In the genomic region with DNA sequence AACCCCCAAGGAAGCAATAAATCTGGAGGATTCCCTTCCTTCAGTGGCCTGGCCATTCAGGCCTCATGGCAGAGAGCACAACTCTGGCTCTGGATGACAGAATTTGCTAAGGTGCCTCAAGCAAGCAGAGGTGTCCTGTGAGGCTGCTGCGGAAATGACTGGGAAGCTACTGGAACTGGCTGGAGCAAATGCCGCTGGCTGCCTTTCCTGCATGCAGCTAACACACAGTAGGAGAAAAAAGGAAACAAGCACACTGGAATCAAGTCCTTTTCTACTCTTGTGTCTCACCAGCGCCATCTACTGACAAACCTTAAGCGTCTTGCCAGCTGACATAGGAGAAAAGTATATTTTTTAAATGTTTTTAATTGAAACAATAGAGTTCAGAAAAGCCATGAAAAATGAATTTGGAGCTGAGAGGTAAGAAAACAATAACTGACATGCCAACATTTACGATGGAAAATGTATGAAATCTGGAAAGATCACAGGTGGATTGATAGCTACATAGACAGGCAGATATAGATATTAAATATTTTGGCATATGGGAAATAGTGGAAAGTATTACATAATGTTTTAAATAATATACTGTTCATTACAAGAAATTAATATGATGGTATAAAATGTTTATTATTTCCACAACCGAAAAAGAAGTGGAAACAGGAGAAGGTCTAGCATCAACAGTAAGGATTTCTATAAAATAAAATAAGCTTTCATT, we compare ENCODE assay signal across 8 cellular contexts.
DNase-seq lines count a peak whose midpoint lies in the region; ATAC-seq and TF ChIP-seq lines count a peak whose summit lies in the region.

No MANE protein-coding gene starts in this region.

- no peaks in the 10 kb centered on the region for H4K20me1 ChIP-seq in HCT116 (ENCODE audit: insufficient read depth)
- H4K20me1 ChIP-seq in neural cell (ENCODE audit: insufficient read depth): no peaks in the 10 kb centered on the region

- no peaks in the 10 kb centered on the region for H3F3A ChIP-seq in neural cell (ENCODE audit: insufficient read depth, low read length, poor library complexity, severe bottlenecking)

- no peaks in the 10 kb centered on the region for H3K9me3 ChIP-seq in HCT116 (ENCODE audit: control insufficient read depth in 1 of 2, insufficient read depth in 1 of 2, low read depth in 1 of 2, low read length in 2 of 2)
- no peaks in the 10 kb centered on the region for H3K9me3 ChIP-seq in neural cell (ENCODE audit: low read length)

- TF ChIP-seq POLR2A in HCT116 (IDR thresholded peaks at IDR 0.05; ENCODE audit: borderline replicate concordance, extremely low read depth, insufficient read depth, insufficient read length) (no peak), NB4 (IDR thresholded peaks at IDR 0.05; ENCODE audit: extremely low read depth, insufficient read length) (no peak)

- H3K27me3 ChIP-seq in HCT116 (ENCODE audit: insufficient read depth, low read length) (no peaks in the 10 kb centered on the region), neural cell (ENCODE audit: insufficient read depth, low read depth, low read length) (no peaks in the 10 kb centered on the region)

- H3K27ac ChIP-seq in HCT116 (ENCODE audit: low read depth, low read length): no peak overlapping the region
- no peak overlapping the region for H3K27ac ChIP-seq in neural cell (ENCODE audit: low read length)

- ATAC-seq in HCT116: peak; percentile 88

- no peaks in the 10 kb centered on the region for H3K27me3 Mint-ChIP-seq in activated naive CD4-positive, alpha-beta T cell treated with anti-CD3 and anti-CD28 coated beads for 36 hours (ENCODE audit: low read depth)

- H2AFZ ChIP-seq in HCT116 (ENCODE audit: low read depth, low read length, poor library complexity, severe bottlenecking) (peak overlapping the region; percentile 91), neural cell (ENCODE audit: low read depth, low read length) (no peak overlapping the region)

- POLR2A ChIA-PET in HCT116 (lab: Charles Lee): no interaction called here

- H3K4me1 Mint-ChIP-seq in activated naive CD4-positive, alpha-beta T cell treated with anti-CD3 and anti-CD28 coated beads for 36 hours (ENCODE audit: low read depth): no peaks in the 10 kb centered on the region

- H3K36me3 ChIP-seq in HCT116 (ENCODE audit: control insufficient read depth in 1 of 2, insufficient read depth in 2 of 2, low read length in 2 of 2) (no peaks in the 10 kb centered on the region), neural cell (ENCODE audit: insufficient read depth, low read length) (no peaks in the 10 kb centered on the region)

- no peaks in the 10 kb centered on the region for H3K4me1 ChIP-seq in HCT116 (ENCODE audit: control insufficient read depth in 1 of 2, insufficient read depth in 2 of 2, low read length in 2 of 2)

- no TSS peak for BruUV-seq in HCT116 (replicated peaks; lab: Mats Ljungman, UMichigan)

- H3K79me2 ChIP-seq in HCT116 (ENCODE audit: insufficient read depth, low read length): no peaks in the 10 kb centered on the region
- no peaks in the 10 kb centered on the region for H3K79me2 ChIP-seq in neural cell (replicated peaks; ENCODE audit: insufficient read depth, low read length)

- H3K9me3 Mint-ChIP-seq in activated naive CD4-positive, alpha-beta T cell treated with anti-CD3 and anti-CD28 coated beads for 36 hours: no peaks in the 10 kb centered on the region

- H3K4me3 Mint-ChIP-seq in activated naive CD4-positive, alpha-beta T cell treated with anti-CD3 and anti-CD28 coated beads for 36 hours: no peak overlapping the region

- H3K27ac Mint-ChIP-seq in activated naive CD4-positive, alpha-beta T cell treated with anti-CD3 and anti-CD28 coated beads for 36 hours: no peak overlapping the region

- H3K9me2 ChIP-seq in HCT116 (ENCODE audit: insufficient read depth) (no peaks in the 10 kb centered on the region), neural cell (ENCODE audit: insufficient read depth, low read length) (no peaks in the 10 kb centered on the region)

- H3K36me3 Mint-ChIP-seq in activated naive CD4-positive, alpha-beta T cell treated with anti-CD3 and anti-CD28 coated beads for 36 hours (ENCODE audit: low read depth): no peaks in the 10 kb centered on the region

- TF ChIP-seq EP300 in neural cell (conservative IDR thresholded peaks at IDR 0.05; ENCODE audit: poor library complexity, severe bottlenecking): no peak

- RAD21 ChIA-PET in HCT116 (lab: Charles Lee; ENCODE audit: low non-redundant PET in 1 of 2, low total read pairs in 2 of 2, uncharacterized antibody in 2 of 2, unreplicated experiment in 2 of 2): interaction anchor here in 1 of 2 experiments (1.4 kb wide), 2 partner anchors 257 to 258 kb away, joined by 3 read pairs; no protein-coding TSS in a partner anchor

- intact Hi-C loops in activated naive CD4-positive, alpha-beta T cell treated with anti-CD3 and anti-CD28 coated beads for 36 hours (cut with micrococcal nuclease): loop anchor here (1.0 to 10.0 kb wide), 3 partner anchors 257 to 917 kb away; no protein-coding TSS in a partner anchor
- intact Hi-C loops in HCT116 (cut with micrococcal nuclease): loop anchor here (1.0 to 10.0 kb wide), 4 partner anchors 258 to 921 kb away; no protein-coding TSS in a partner anchor

- H3K4me3 ChIP-seq in HCT116 (replicated peaks in 1 of 2; ENCODE audit: low read depth in 1 of 2, low read length in 2 of 2) (no peak overlapping the region), NB4 (ENCODE audit: low read depth, low read length) (no peak overlapping the region), neural cell (ENCODE audit: low read length) (no peak overlapping the region)

- H3K9ac ChIP-seq in HCT116 (ENCODE audit: low read length) (no peak overlapping the region), neural cell (ENCODE audit: low read length) (no peak overlapping the region)

- peak; percentile 84 for TF ChIP-seq RAD21 in HCT116 (IDR thresholded peaks at IDR 0.05; ENCODE audit: low read depth)
- peak; percentile 88 for TF ChIP-seq RAD21 in neural cell (conservative IDR thresholded peaks at IDR 0.05)

- CTCF ChIA-PET in activated naive CD4-positive, alpha-beta T cell treated with anti-CD3 and anti-CD28 coated beads for 36 hours (lab: Charles Lee): interaction anchor here (0.9 kb wide), 1 partner anchor 33 kb away, joined by 4 read pairs; no protein-coding TSS in a partner anchor
- CTCF ChIA-PET in HCT116 (lab: Charles Lee): interaction anchor here (0.7 to 3.2 kb wide), 10 partner anchors 20 to 916 kb away, joined by 3 to 11 read pairs (median 5); no protein-coding TSS in a partner anchor

- H3K4me2 ChIP-seq in HCT116 (ENCODE audit: low read length): peak overlapping the region; percentile 48; the same call in 1 of the 2 replicates
- no peak overlapping the region for H3K4me2 ChIP-seq in neural cell (ENCODE audit: low read length)

- DNase-seq in activated naive CD4-positive, alpha-beta T cell treated with anti-CD3 and anti-CD28 coated beads for 36 hours: peak; percentile 51
- no peak for DNase-seq in activated naive CD4-positive, alpha-beta T cell treated with Interleukin-2 at 50 U/mL for 16 hours
- peak; percentile 83 for DNase-seq in HCT116 (ENCODE audit: low read depth, low spot score)
- peak; percentile 89 for DNase-seq in NB4 (ENCODE audit: low read depth)
- DNase-seq in SHP77 treated with DMSO at 0.1 percent for 48 hours (lab: John Stamatoyannopoulos, UW): peak; percentile 40
- DNase-seq in epidermal melanocyte (ENCODE audit: insufficient read length, low spot score): peak; percentile 16
- DNase-seq in effector CD4-positive, alpha-beta T cell: no peak

- TF ChIP-seq CTCF in HCT116 (IDR thresholded peaks at IDR 0.05 in 2 of 3, conservative IDR thresholded peaks at IDR 0.05 in 1 of 3; ENCODE audit: borderline replicate concordance in 1 of 3, insufficient read depth in 1 of 3, low read depth in 2 of 3, low read length in 2 of 3) (peak; percentile 68 to 83 (median 80); a peak in 5 of 6 replicates), NB4 (IDR thresholded peaks at IDR 0.05; ENCODE audit: low read depth, low read length) (peak; percentile 88), neural cell (IDR thresholded peaks at IDR 0.05; ENCODE audit: poor library complexity, severe bottlenecking) (peak; percentile 86)

TF ChIP-seq in HCT116, 20 proteins besides CTCF, POLR2A, EP300 and RAD21:
- TF ChIP-seq ZBTB33 (IDR thresholded peaks at IDR 0.05; ENCODE audit: extremely low read depth, insufficient replicate concordance, low read length): no peak
- TF ChIP-seq CBX3 (IDR thresholded peaks at IDR 0.05; ENCODE audit: low read depth): 0 out of 2 replicates have a peak, but pooled peaks have one; percentile 36

TF ChIP-seq in neural cell, 6 proteins besides CTCF, POLR2A, EP300 and RAD21:
- no peak for TF ChIP-seq EZH2 (IDR thresholded peaks at IDR 0.05; ENCODE audit: borderline replicate concordance, insufficient read depth, low read length, poor library complexity, severe bottlenecking)
- peak; percentile 89 for TF ChIP-seq SMC3 (conservative IDR thresholded peaks at IDR 0.05; ENCODE audit: poor library complexity)
- no peak for TF ChIP-seq TAF1 (IDR thresholded peaks at IDR 0.05; ENCODE audit: low read depth)

Comparison
In these comparisons a context has a peak if more than half of its experiments do, and no peak if none do; other contexts are left out.
1. DNase-seq: peak in activated naive CD4-positive, alpha-beta T cell treated with anti-CD3 and anti-CD28 coated beads for 36 hours (single experiment), HCT116 (single experiment), NB4 (single experiment), SHP77 treated with DMSO at 0.1 percent for 48 hours (single experiment) and epidermal melanocyte (single experiment); none in activated naive CD4-positive, alpha-beta T cell treated with Interleukin-2 at 50 U/mL for 16 hours (single experiment) and effector CD4-positive, alpha-beta T cell (single experiment).
2. Peak in every context shown above with its lines, with median percentiles within 50 percentile points of each other: CTCF ChIP-seq.